In the genomic region with DNA sequence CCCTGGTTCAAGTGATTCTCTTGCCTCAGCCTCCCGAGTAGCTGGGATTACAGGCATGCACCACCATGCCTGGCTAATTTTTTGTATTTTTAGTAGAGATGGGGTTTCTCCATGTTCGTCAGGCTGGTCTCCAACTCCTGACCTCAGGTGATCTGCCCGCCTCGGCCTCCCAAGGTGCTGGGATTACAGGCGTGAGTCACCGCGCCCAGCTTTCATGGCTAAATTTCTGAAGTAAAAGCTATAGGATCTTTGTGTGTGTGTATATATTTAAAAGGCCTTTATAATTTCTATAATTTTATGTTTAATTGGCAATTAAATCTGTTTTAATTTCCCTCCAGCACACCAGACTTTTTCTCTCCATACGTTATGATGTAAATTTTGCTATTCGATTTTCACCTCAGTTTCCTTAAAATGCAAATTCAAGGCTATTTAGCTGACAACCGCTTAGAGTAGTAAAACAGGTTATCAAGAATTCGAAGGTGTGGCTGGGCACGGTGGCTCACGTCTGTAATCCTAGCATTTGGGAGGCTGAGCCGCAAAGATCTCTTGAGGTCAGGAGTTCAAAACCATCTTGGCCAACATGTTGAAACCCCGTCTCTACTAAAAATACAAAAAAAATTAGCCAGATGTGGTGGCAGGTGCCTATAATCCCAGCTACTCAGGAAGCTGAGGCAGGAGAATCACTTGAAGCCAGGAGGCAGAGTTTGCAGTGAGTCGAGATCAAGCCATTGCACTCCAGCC, we compare ENCODE assay signal across 8 cellular contexts. TPM values are rescaled to one million over a fixed set of nuclear protein-coding genes. Genes with fewer than 3 reads are reported as not detected.
DNase-seq lines count a peak whose midpoint lies in the region; ATAC-seq, FAIRE-seq and TF ChIP-seq lines count a peak whose summit lies in the region.
"Not testable (repeated sequence)": the region's sequence is repeated elsewhere in the genome, so short reads cannot be mapped to it uniquely, and the experiment has no call there.

No MANE protein-coding gene starts in this region.

- not testable (repeated sequence) for H2AK5ac ChIP-seq in trophoblast cell (ENCODE audit: low read length)

- H3K9me1 ChIP-seq in endothelial cell of umbilical vein (replicated peaks; ENCODE audit: control insufficient read depth, extremely low read depth, insufficient read depth, low read length): not testable (repeated sequence)

- H3K4me2 ChIP-seq in endothelial cell of umbilical vein (ENCODE audit: insufficient read depth, low read length); trophoblast cell (ENCODE audit: low read length): not testable (repeated sequence)

- H3K9me3 Mint-ChIP-seq in Caco-2 (ENCODE audit: unreplicated experiment): not testable (repeated sequence)

- H2AFZ ChIP-seq in endothelial cell of umbilical vein (ENCODE audit: low read depth, low read length); trophoblast cell (ENCODE audit: insufficient read depth, low read length, poor library complexity): not testable (repeated sequence)

- H3K27ac ChIP-seq in endothelial cell of umbilical vein (ENCODE audit: insufficient read depth, low read depth, low read length); kidney (ENCODE audit: low read depth in 2 of 2, low read length in 2 of 2); trophoblast cell (ENCODE audit: low read depth, low read length): not testable (repeated sequence)

- not testable (repeated sequence) for DNase-seq in Caco-2; endothelial cell of umbilical vein (ENCODE audit: low read depth, low spot score)
- DNase-seq in LoVo (ENCODE audit: low spot score): peak; percentile 62
- DNase-seq in activated effector memory CD4-positive, alpha-beta T cell treated with anti-CD3 and anti-CD28 coated beads, Interleukin-2, amount 50 U/mL, for 16 hours: peak; percentile 53
- peak; percentile 56 for DNase-seq in kidney
- peak; percentile 13 to 33 for DNase-seq in trophoblast cell
- DNase-seq in ureter (ENCODE audit: low spot score): peak; percentile 76

- dilution Hi-C loops in endothelial cell of umbilical vein (cut with MboI; ENCODE audit: extremely low pct_ligation_motif_present, low sequenced_read_pairs): not testable (repeated sequence)

- peaks cover 46% of the 10 kb centered on the region for H3K4me1 Mint-ChIP-seq in Caco-2 (ENCODE audit: low read depth, unreplicated experiment)

- H3K4me1 ChIP-seq in Caco-2: peaks cover 43% of the 10 kb centered on the region
- not testable (repeated sequence) for H3K4me1 ChIP-seq in endothelial cell of umbilical vein (ENCODE audit: control insufficient read depth, extremely low read depth, insufficient read depth, low read length); kidney (ENCODE audit: control insufficient read depth in 1 of 2, insufficient read depth in 1 of 2, low read depth in 1 of 2, low read length in 2 of 2); trophoblast cell (ENCODE audit: control insufficient read depth in 1 of 2, insufficient read depth in 2 of 2, low read length in 2 of 2)

- H3K9ac ChIP-seq in endothelial cell of umbilical vein (replicated peaks; ENCODE audit: extremely low read depth, insufficient read depth, low read length); kidney (ENCODE audit: low read length in 2 of 2); trophoblast cell (ENCODE audit: low read length): not testable (repeated sequence)

- H3K27me3 ChIP-seq in Caco-2 (replicated peaks; ENCODE audit: control insufficient read depth, insufficient read depth, low read length); endothelial cell of umbilical vein (ENCODE audit: control insufficient read depth in 2 of 2, insufficient read depth in 2 of 2, low read length in 2 of 2); trophoblast cell (ENCODE audit: insufficient read depth, low read length): not testable (repeated sequence)

- H3K14ac ChIP-seq in trophoblast cell (ENCODE audit: low read length): not testable (repeated sequence)

- H2BK5ac ChIP-seq in trophoblast cell (ENCODE audit: low read depth, low read length, poor library complexity): not testable (repeated sequence)

- not testable (repeated sequence) for H2BK12ac ChIP-seq in trophoblast cell (ENCODE audit: low read length)

- H3K27me3 Mint-ChIP-seq in Caco-2 (ENCODE audit: insufficient read depth, unreplicated experiment): not testable (repeated sequence)

- H3K79me1 ChIP-seq in trophoblast cell (ENCODE audit: low read length): not testable (repeated sequence)

- peak overlapping the region; percentile 74 for H3K27ac Mint-ChIP-seq in Caco-2 (ENCODE audit: unreplicated experiment)

- not testable (repeated sequence) for H3K36me3 Mint-ChIP-seq in Caco-2 (ENCODE audit: insufficient read depth, unreplicated experiment)

- intact Hi-C loops in Caco-2 (cut with micrococcal nuclease; ENCODE audit: unreplicated experiment); endothelial cell of umbilical vein (cut with micrococcal nuclease); kidney (cut with DNase I): not testable (repeated sequence)

- not testable (repeated sequence) for H3K36me3 ChIP-seq in Caco-2 (ENCODE audit: control insufficient read depth, insufficient read depth, low read length); endothelial cell of umbilical vein (ENCODE audit: control insufficient read depth in 2 of 2, extremely low read depth in 1 of 2, insufficient read depth in 2 of 2, low read length in 2 of 2); trophoblast cell (ENCODE audit: control insufficient read depth in 1 of 2, insufficient read depth in 2 of 2, low read length in 2 of 2)
- peaks cover 1 to 13% of the 10 kb centered on the region in 2 donors for H3K36me3 ChIP-seq in kidney (ENCODE audit: control insufficient read depth in 1 of 2, insufficient read depth in 2 of 2, low read length in 2 of 2)

- not testable (repeated sequence) for H4K12ac ChIP-seq in trophoblast cell (ENCODE audit: low read depth, low read length)

- TF ChIP-seq CTCF in Caco-2 (IDR thresholded peaks at IDR 0.05; ENCODE audit: insufficient read depth in 1 of 2, low read depth in 1 of 2, low read length in 1 of 2, severe bottlenecking in 1 of 2, unreplicated experiment in 1 of 2); endothelial cell of umbilical vein (IDR thresholded peaks at IDR 0.05; ENCODE audit: extremely low read depth in 1 of 2, insufficient read depth in 1 of 2, low read depth in 1 of 2, low read length in 2 of 2); kidney (IDR thresholded peaks at IDR 0.05; ENCODE audit: borderline replicate concordance, extremely low read depth, insufficient read depth): not testable (repeated sequence)

- TF ChIP-seq POLR2A in endothelial cell of umbilical vein (IDR thresholded peaks at IDR 0.05; ENCODE audit: low read depth, low read length): not testable (repeated sequence)

- CTCF ChIA-PET in Caco-2 (lab: Charles Lee) (interaction anchor here (0.7 to 1.4 kb wide), 3 partner anchors 19 to 175 kb away, joined by 3 read pairs; no protein-coding TSS in a partner anchor), endothelial cell of umbilical vein (lab: Charles Lee) (interaction anchor here (0.7 kb wide), 1 partner anchor 131 kb away, joined by 3 read pairs; no protein-coding TSS in a partner anchor)

- not testable (repeated sequence) for H4K91ac ChIP-seq in trophoblast cell (ENCODE audit: low read depth, low read length)

- H3K18ac ChIP-seq in trophoblast cell (ENCODE audit: low read length): not testable (repeated sequence)

- H3K4me3 Mint-ChIP-seq in Caco-2 (ENCODE audit: unreplicated experiment): not testable (repeated sequence)

- not testable (repeated sequence) for H3K79me2 ChIP-seq in endothelial cell of umbilical vein (ENCODE audit: control insufficient read depth, insufficient read depth, low read length); trophoblast cell (ENCODE audit: control insufficient read depth, insufficient read depth, low read length, poor library complexity)

- POLR2A ChIA-PET in Caco-2 (lab: Charles Lee): interaction anchor here (0.6 kb wide), 1 partner anchor 15 kb away, joined by 6 read pairs; no protein-coding TSS in a partner anchor
- POLR2A ChIA-PET in endothelial cell of umbilical vein (lab: Charles Lee): not testable (repeated sequence)

- not testable (repeated sequence) for H4K8ac ChIP-seq in trophoblast cell (ENCODE audit: low read depth, low read length)

- not testable (repeated sequence) for H4K20me1 ChIP-seq in endothelial cell of umbilical vein (replicated peaks; ENCODE audit: control insufficient read depth, extremely low read depth, insufficient read depth, low read length)

- H3K23ac ChIP-seq in trophoblast cell (ENCODE audit: low read length): not testable (repeated sequence)

- H3K9me3 ChIP-seq in Caco-2; endothelial cell of umbilical vein (replicated peaks; ENCODE audit: control insufficient read depth, insufficient read depth, low read length); kidney (ENCODE audit: control insufficient read depth in 1 of 2, low read length in 2 of 2); trophoblast cell (ENCODE audit: insufficient read depth, low read depth, low read length): not testable (repeated sequence)

- BruUV-seq in Caco-2 (replicated peaks; lab: Mats Ljungman, UMichigan); endothelial cell of umbilical vein (replicated peaks; lab: Mats Ljungman, UMichigan): not testable (repeated sequence)

- peak; percentile 44 for FAIRE-seq in endothelial cell of umbilical vein (lab: Jason Lieb, UNC)
- not testable (repeated sequence) for FAIRE-seq in kidney (lab: Jason Lieb, UNC)

- ATAC-seq in esophagus mucosa: peak; percentile 80

- not testable (repeated sequence) for H3K4me3 ChIP-seq in Caco-2 (ENCODE audit: low read depth, low read length); endothelial cell of umbilical vein (replicated peaks in 1 of 3; ENCODE audit: insufficient read depth in 1 of 3, low read depth in 1 of 3, low read length in 3 of 3); kidney (ENCODE audit: low read length in 2 of 2); trophoblast cell (ENCODE audit: low read depth, low read length)

- H3K4ac ChIP-seq in trophoblast cell (ENCODE audit: low read depth, low read length): not testable (repeated sequence)

- no CpG with 5 or more reads among the region's 16 CpGs for WGBS in trophoblast cell (ENCODE audit: extremely low coverage, insufficient coverage, insufficient read length)

- not testable (repeated sequence) for H2BK120ac ChIP-seq in trophoblast cell (ENCODE audit: insufficient read depth, low read length, poor library complexity)

RNA-seq across cellular contexts. Expression of gene MUC20, which starts 1.1 kb away (rescaled TPM):
- total RNA-seq in Caco-2 (2022): 0.88 and 1.9 TPM in 2 replicates
- total RNA-seq in endothelial cell of umbilical vein: 0.62 and 0.81 TPM in 2 replicates
- polyA plus RNA-seq in endothelial cell of umbilical vein: 0.18 TPM in 1 of 2 replicates, not detected in the other
- polyA plus RNA-seq in endothelial cell of umbilical vein (2011; cell fraction: cytosol; rRNA removed): not detected in 2 replicates
- polyA plus RNA-seq in endothelial cell of umbilical vein (2011; cell fraction: nucleus; rRNA removed): 0.17 and 0.35 TPM in 2 replicates
- 0.12 and 0.31 TPM in 2 replicates for polyA plus RNA-seq in endothelial cell of umbilical vein (2012)
- not detected in 2 replicates for polyA minus RNA-seq in endothelial cell of umbilical vein
- not detected for polyA minus RNA-seq in endothelial cell of umbilical vein (2011; cell fraction: cytosol; rRNA and poly(A)+ RNA removed)
- polyA minus RNA-seq in endothelial cell of umbilical vein (2011; cell fraction: nucleus; rRNA and poly(A)+ RNA removed): not detected in 2 replicates
- 34.9 TPM for total RNA-seq in esophagus mucosa
- 42.6 TPM for total RNA-seq in kidney
- polyA plus RNA-seq in kidney (ENCODE audit: insufficient read depth, low read depth, low replicate concordance): 53.3 TPM
- polyA plus RNA-seq in trophoblast cell (2013): 1.8 and 2.3 TPM in 2 replicates
- 84.4 TPM for total RNA-seq in ureter

Comparison
In these comparisons a context has a peak if more than half of its experiments do, and no peak if none do; other contexts are left out.
1. RNA of gene MUC20, which starts 1.1 kb away (total RNA-seq): 84.4 TPM in ureter (single experiment), 42.6 TPM in kidney (single experiment) and 34.9 TPM in esophagus mucosa (single experiment); 0.88 to 1.9 TPM in Caco-2 and 0.62 to 0.81 TPM in endothelial cell of umbilical vein; every median in the first group is over 10 times any median in the second.